Comparison of ENCODE assay signal across 8 cellular contexts in the genomic region with DNA sequence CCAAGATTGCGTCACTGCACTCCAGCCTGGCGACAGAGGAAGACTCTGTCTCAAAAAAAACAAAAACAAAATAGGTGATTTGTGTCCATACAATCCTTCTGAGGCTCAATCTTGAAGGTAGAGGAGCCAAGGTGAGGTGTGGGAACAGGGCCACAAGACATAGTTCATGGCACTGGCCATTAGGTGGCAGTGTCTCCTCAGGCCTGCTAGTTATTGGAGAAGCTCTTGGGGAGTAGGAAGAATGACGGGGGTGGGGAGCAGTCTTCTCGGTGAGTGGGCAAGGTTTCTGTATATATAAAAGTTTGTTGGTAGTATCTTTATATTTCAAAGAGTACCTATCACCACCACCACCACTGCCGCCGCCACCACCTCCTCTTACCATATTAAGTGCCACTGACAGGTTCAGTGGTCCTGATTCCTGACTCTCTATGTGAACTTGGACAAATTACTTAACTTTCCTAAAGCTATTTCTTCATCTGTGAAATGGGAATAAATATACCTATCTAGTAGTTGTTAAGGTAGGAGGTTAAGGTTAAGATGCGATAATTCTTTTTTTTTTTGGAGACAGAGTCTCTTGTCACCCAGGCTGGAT. TPM values are rescaled to one million over a fixed set of nuclear protein-coding genes. Genes with fewer than 3 reads are reported as not detected.
DNase-seq lines count a peak whose midpoint lies in the region; ATAC-seq and TF ChIP-seq lines count a peak whose summit lies in the region.

No MANE protein-coding gene starts in this region.

- TF ChIP-seq CTCF in AG09319 (IDR thresholded peaks at IDR 0.05; ENCODE audit: low read depth, low read length): peak; percentile 74

- DNase-seq in AG09319 (ENCODE audit: extremely low read depth, low read depth) (no peak), NCI-H69 (lab: John Stamatoyannopoulos, UW) (peak; percentile 70), activated T-cell treated with anti-CD3 and anti-CD28 coated beads for 4 hours (peak; percentile 68), fibroblast of gingiva (ENCODE audit: low read depth) (peak; percentile 39), occipital lobe (lab: John Stamatoyannopoulos, UW) (peak; percentile 10), ureter (ENCODE audit: low spot score) (peak; percentile 47)

- peak; percentile 88 for ATAC-seq in GM18508 (IDR thresholded peaks at IDR 0.05; ENCODE audit: insufficient read depth, unreplicated experiment)
- peak; percentile 95 for ATAC-seq in HG02970 (IDR thresholded peaks at IDR 0.05; ENCODE audit: low FRiP score, unreplicated experiment)

RNA-seq across cellular contexts. Expression of gene CCSER2, which starts 24.0 kb away (rescaled TPM):
- 102 TPM for total RNA-seq in occipital lobe
- total RNA-seq in ureter: 75.4 TPM
